In genomic region chr2:237630216-237631000, GRCh38 we compare ENCODE assay signal across 19 cellular contexts. TPM values are rescaled to one million over a fixed set of nuclear protein-coding genes. Genes with fewer than 3 reads are reported as not detected.
DNase-seq lines count a peak whose midpoint lies in the region; ATAC-seq and TF ChIP-seq lines count a peak whose summit lies in the region.
"Had no signal": no experiment of that assay in that cellular context is flagged by ENCODE, and none has a peak within 500 bp of the region (broad histone marks: within the 10 kb centered on the region; RNA-seq: fewer than 3 reads in every experiment).

No MANE protein-coding gene starts in this region.

- TF ChIP-seq POLR2A in gastroesophageal sphincter (IDR thresholded peaks at IDR 0.05) = no peak

- no peaks in the 10 kb centered on the region for H3K36me3 ChIP-seq in A673 (ENCODE audit: insufficient read depth, low read length, poor library complexity, severe bottlenecking)
- H3K36me3 ChIP-seq in HEK293 (ENCODE audit: control insufficient read depth in 2 of 2, insufficient read depth in 1 of 2, low read length in 2 of 2) = peaks cover 0 to 45% of the 10 kb centered on the region in 2 experiments; a peak in 1 of 3 replicates
- H3K36me3 ChIP-seq in gastroesophageal sphincter = no peaks in the 10 kb centered on the region
- no peaks in the 10 kb centered on the region for H3K36me3 ChIP-seq in Caco-2 (ENCODE audit: control insufficient read depth, insufficient read depth, low read length)

- H3K4me1 Mint-ChIP-seq in Caco-2 (ENCODE audit: low read depth, unreplicated experiment) = no peaks in the 10 kb centered on the region

- no peak for TF ChIP-seq CTCF in A673 (conservative IDR thresholded peaks at IDR 0.05; ENCODE audit: low read depth, low read length)
- TF ChIP-seq CTCF in HEK293 (tag by site-specific recombination; IDR thresholded peaks at IDR 0.05) = no peak
- TF ChIP-seq CTCF in gastroesophageal sphincter (IDR thresholded peaks at IDR 0.05) = no peak
- no peak for TF ChIP-seq CTCF in Caco-2 (IDR thresholded peaks at IDR 0.05; ENCODE audit: insufficient read depth in 1 of 2, low read depth in 1 of 2, low read length in 1 of 2, severe bottlenecking in 1 of 2, unreplicated experiment in 1 of 2)

- WGBS in gastroesophageal sphincter (ENCODE audit: low coverage in 1 of 2), 2 donors = 85 to 96% methylated on average over 5 to 6 of the region's 12 CpGs

- DNase-seq in A673 (ENCODE audit: low spot score) (no peak), posterior vena cava (ENCODE audit: low spot score) (peak; percentile 32), NOMO-1 (lab: John Stamatoyannopoulos, UW; ENCODE audit: unreplicated experiment in 2 of 2) (no peak), Caco-2 (no peak), iPS-NIHi7 (ENCODE audit: extremely low spot score) (no peak)
- DNase-seq: activated naive CD4-positive, alpha-beta T cell treated with anti-CD3 and anti-CD28 coated beads, Interleukin-2, amount 50 U/mL, for 16 hours; activated T-cell treated with anti-CD3 and anti-CD28 coated beads, Interleukin-2, amount 50 U/mL, for 1 hour; body of pancreas; MM.1S; naive thymus-derived CD8-positive, alpha-beta T cell; NCI-H1930; stimulated activated naive CD4-positive, alpha-beta T cell treated with Interleukin-2 at 50 U/mL for 16 hours; T-cell; upper lobe of left lung had no signal

- intact Hi-C loops in A673 (cut with micrococcal nuclease; ENCODE audit: unreplicated experiment) = no loop called here
- intact Hi-C loops in posterior vena cava (cut with DNase I) = no loop called here
- intact Hi-C loops in Caco-2 (cut with micrococcal nuclease; ENCODE audit: unreplicated experiment) = no loop called here

- H3K4me1 ChIP-seq in A673 (ENCODE audit: insufficient read depth, low read length, poor library complexity, severe bottlenecking) (no peaks in the 10 kb centered on the region), HEK293 (ENCODE audit: control insufficient read depth, insufficient read depth, low read length) (no peaks in the 10 kb centered on the region; the same call in 1 of the 2 replicates), gastroesophageal sphincter (peaks cover 7 to 81% (median 23%) of the 10 kb centered on the region in 3 donors), Caco-2 (no peaks in the 10 kb centered on the region; the same call in 1 of the 2 replicates)

- TF ChIP-seq EP300 in gastroesophageal sphincter (IDR thresholded peaks at IDR 0.05) = no peak

- H3K27me3 Mint-ChIP-seq in Caco-2 (ENCODE audit: insufficient read depth, unreplicated experiment) = no peaks in the 10 kb centered on the region

- no peak overlapping the region for H3K4me3 Mint-ChIP-seq in Caco-2 (ENCODE audit: unreplicated experiment)

- CTCF ChIA-PET in A673 (lab: Charles Lee) = interaction anchor here (0.6 kb wide), 1 partner anchor 82 kb away, joined by 3 read pairs; no protein-coding TSS in a partner anchor
- CTCF ChIA-PET in HEK293 (lab: Yijun Ruan, JAX) = interaction anchor here (1.1 kb wide), 1 partner anchor 39 kb away, joined by 3 read pairs; no protein-coding TSS in a partner anchor
- CTCF ChIA-PET in Caco-2 (lab: Charles Lee) = interaction anchor here (0.6 kb wide), 1 partner anchor 49 kb away, joined by 6 read pairs; no protein-coding TSS in a partner anchor

- H3K27ac ChIP-seq in A673 (ENCODE audit: low read depth, low read length, poor library complexity, severe bottlenecking) = no peak overlapping the region
- H3K27ac ChIP-seq in HEK293 (ENCODE audit: extremely low read depth, low read depth, low read length) = no peak overlapping the region
- peak overlapping the region in 3 of 4 donors; percentile 17 to 90 (median 27) for H3K27ac ChIP-seq in gastroesophageal sphincter
- H3K27ac ChIP-seq: body of pancreas, HL-60, upper lobe of left lung had no signal

- H3K9me3 ChIP-seq in A673 (ENCODE audit: low read depth, low read length, poor library complexity, severe bottlenecking) (peaks cover 11% of the 10 kb centered on the region), HEK293 (ENCODE audit: control insufficient read depth, insufficient read depth, low read depth, low read length) (no peaks in the 10 kb centered on the region), gastroesophageal sphincter (no peaks in the 10 kb centered on the region), Caco-2 (0 out of 2 replicates have a peak, but pooled peaks cover 3% of the 10 kb centered on the region)
- H3K9me3 ChIP-seq: body of pancreas, upper lobe of left lung had no signal

- no peak overlapping the region for H3K27ac Mint-ChIP-seq in Caco-2 (ENCODE audit: unreplicated experiment)
- H3K27ac Mint-ChIP-seq: IgD-negative memory B cell had no signal

- POLR2A ChIA-PET in A673 (lab: Charles Lee; ENCODE audit: low non-redundant PET) (no interaction called here), HEK293 (lab: Yijun Ruan, JAX) (interaction anchor here (1.1 kb wide), 1 partner anchor 30 kb away, joined by 3 read pairs; no protein-coding TSS in a partner anchor), Caco-2 (lab: Charles Lee) (no interaction called here)

- no peak for ATAC-seq in gastroesophageal sphincter
- no peak for ATAC-seq in GM21529 (IDR thresholded peaks at IDR 0.05; ENCODE audit: unreplicated experiment)
- ATAC-seq: body of pancreas; naive thymus-derived CD8-positive, alpha-beta T cell; T-cell had no signal

- no peaks in the 10 kb centered on the region for H3K36me3 Mint-ChIP-seq in Caco-2 (ENCODE audit: insufficient read depth, unreplicated experiment)

- BruUV-seq in A673 (replicated peaks; lab: Mats Ljungman, UMichigan) (TSS peak; percentile 20), Caco-2 (replicated peaks; lab: Mats Ljungman, UMichigan) (no TSS peak)

- H3K4me3 ChIP-seq in A673 (ENCODE audit: low read depth, low read length, poor library complexity, severe bottlenecking) (no peak overlapping the region), HEK293 (ENCODE audit: low read depth, low read length) (no peak overlapping the region), gastroesophageal sphincter (no peak overlapping the region), Caco-2 (ENCODE audit: low read depth, low read length) (no peak overlapping the region)
- H3K4me3 ChIP-seq: body of pancreas, upper lobe of left lung had no signal

- H3K9me3 Mint-ChIP-seq in Caco-2 (ENCODE audit: unreplicated experiment) = peaks cover 9% of the 10 kb centered on the region

- H3K27me3 ChIP-seq in A673 (replicated peaks; ENCODE audit: insufficient read depth, low read depth, low read length, poor library complexity) = no peaks in the 10 kb centered on the region
- H3K27me3 ChIP-seq in gastroesophageal sphincter = no peaks in the 10 kb centered on the region
- H3K27me3 ChIP-seq in Caco-2 (replicated peaks; ENCODE audit: control insufficient read depth, insufficient read depth, low read length) = no peaks in the 10 kb centered on the region
- H3K27me3 ChIP-seq: body of pancreas, upper lobe of left lung had no signal

TF ChIP-seq in HEK293, 187 proteins besides CTCF, POLR2A, EP300 and RAD21:
- TF ChIP-seq ZBTB7A (tag by site-specific recombination; IDR thresholded peaks at IDR 0.05; ENCODE audit: low read depth) (no peak), ZNF449 (tag by site-specific recombination; IDR thresholded peaks at IDR 0.05) (peak; percentile 85)
TF ChIP-seq in HEK293: peak in this region for 1.

RNA-seq across cellular contexts. Expression of gene LRRFIP1, which starts 3.0 kb away (rescaled TPM):
- 69.3 and 71.8 TPM in 2 replicates for total RNA-seq in A673 (2021)
- total RNA-seq in gastroesophageal sphincter = 100 to 1,000 TPM; 164 to 225 (median 179) TPM
- total RNA-seq in posterior vena cava = 100 to 1,000 TPM; 180 to 357 TPM
- total RNA-seq in Caco-2 (2022) = 37.1 and 40.8 TPM in 2 replicates

RNA-seq across cellular contexts. Expression of gene RAB17, which starts 39.9 kb away (rescaled TPM):
- total RNA-seq in A673 (2021) = 0.62 TPM in 1 of 2 replicates, not detected in the other
- total RNA-seq in gastroesophageal sphincter = 1 to 10 TPM in 3 of 4 donors, under 1 TPM in 1; 0.81 to 6.7 (median 3.2) TPM
- 1 to 10 TPM; 2.0 to 2.7 TPM for total RNA-seq in posterior vena cava
- total RNA-seq in Caco-2 (2022) = 60.9 and 61.5 TPM in 2 replicates
- total RNA-seq: naive thymus-derived CD8-positive, alpha-beta T cell had no signal

Comparison
In these comparisons a context has a peak if more than half of its experiments do, and no peak if none do; other contexts are left out.
1. H3K27ac ChIP-seq: peak in gastroesophageal sphincter (3 of 4); none in A673 (single experiment) and HEK293 (single experiment).